In genomic region chr19:42289556-42290041, GRCh38 we compare ENCODE assay signal across 2 cellular contexts.
A peak's percentile ranks its signal among the peaks of the same experiment; 100 is the strongest.
TF ChIP-seq lines count a peak whose summit lies in the region.

No MANE protein-coding gene starts in this region.

TF ChIP-seq in HEK293, 187 proteins besides CTCF, POLR2A, EP300 and RAD21:
- no peak for TF ChIP-seq ZNF184 (tag by site-specific recombination; IDR thresholded peaks at IDR 0.05)
- TF ChIP-seq, protein P1, sequence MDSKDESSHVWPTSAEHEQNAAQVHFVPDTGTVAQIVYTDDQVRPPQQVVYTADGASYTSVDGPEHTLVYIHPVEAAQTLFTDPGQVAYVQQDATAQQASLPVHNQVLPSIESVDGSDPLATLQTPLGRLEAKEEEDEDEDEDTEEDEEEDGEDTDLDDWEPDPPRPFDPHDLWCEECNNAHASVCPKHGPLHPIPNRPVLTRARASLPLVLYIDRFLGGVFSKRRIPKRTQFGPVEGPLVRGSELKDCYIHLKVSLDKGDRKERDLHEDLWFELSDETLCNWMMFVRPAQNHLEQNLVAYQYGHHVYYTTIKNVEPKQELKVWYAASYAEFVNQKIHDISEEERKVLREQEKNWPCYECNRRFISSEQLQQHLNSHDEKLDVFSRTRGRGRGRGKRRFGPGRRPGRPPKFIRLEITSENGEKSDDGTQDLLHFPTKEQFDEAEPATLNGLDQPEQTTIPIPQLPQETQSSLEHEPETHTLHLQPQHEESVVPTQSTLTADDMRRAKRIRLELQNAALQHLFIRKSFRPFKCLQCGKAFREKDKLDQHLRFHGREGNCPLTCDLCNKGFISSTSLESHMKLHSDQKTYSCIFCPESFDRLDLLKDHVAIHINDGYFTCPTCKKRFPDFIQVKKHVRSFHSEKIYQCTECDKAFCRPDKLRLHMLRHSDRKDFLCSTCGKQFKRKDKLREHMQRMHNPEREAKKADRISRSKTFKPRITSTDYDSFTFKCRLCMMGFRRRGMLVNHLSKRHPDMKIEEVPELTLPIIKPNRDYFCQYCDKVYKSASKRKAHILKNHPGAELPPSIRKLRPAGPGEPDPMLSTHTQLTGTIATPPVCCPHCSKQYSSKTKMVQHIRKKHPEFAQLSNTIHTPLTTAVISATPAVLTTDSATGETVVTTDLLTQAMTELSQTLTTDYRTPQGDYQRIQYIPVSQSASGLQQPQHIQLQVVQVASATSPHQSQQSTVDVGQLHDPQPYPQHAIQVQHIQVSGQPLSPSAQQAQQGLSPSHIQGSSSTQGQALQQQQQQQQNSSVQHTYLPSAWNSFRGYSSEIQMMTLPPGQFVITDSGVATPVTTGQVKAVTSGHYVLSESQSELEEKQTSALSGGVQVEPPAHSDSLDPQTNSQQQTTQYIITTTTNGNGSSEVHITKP (tag by site-specific recombination; IDR thresholded peaks at IDR 0.05): no peak
- no peak for TF ChIP-seq ZNF416 (tag by site-specific recombination; IDR thresholded peaks at IDR 0.05)
- TF ChIP-seq ZNF341 (tag by site-specific recombination; IDR thresholded peaks at IDR 0.05; ENCODE audit: low read depth): peak; percentile 34; the same call in 1 of the 2 replicates
- peak; percentile 5; the same call in 1 of the 2 replicates for TF ChIP-seq ZIC2 (tag by site-specific recombination; IDR thresholded peaks at IDR 0.05)

TF ChIP-seq in H1, 55 proteins besides CTCF, POLR2A, EP300 and RAD21:
- TF ChIP-seq EZH2 (IDR thresholded peaks at IDR 0.05; ENCODE audit: low read depth, low read length, severe bottlenecking) (no peak), SRF (IDR thresholded peaks at IDR 0.05; ENCODE audit: low read depth, low read length) (no peak), POU5F1 (IDR thresholded peaks at IDR 0.05; ENCODE audit: low read depth, low read length) (no peak)
